7 cellular contexts compared by ENCODE assay signal in genomic region chr19:45499196-45500180, GRCh38. TPM values are rescaled to one million over a fixed set of nuclear protein-coding genes. Genes with fewer than 3 reads are reported as not detected.
A peak's percentile ranks its signal among the peaks of the same experiment; 100 is the strongest.
DNase-seq lines count a peak whose midpoint lies in the region; ATAC-seq, FAIRE-seq and TF ChIP-seq lines count a peak whose summit lies in the region.
"Had no signal": no experiment of that assay in that cellular context is flagged by ENCODE, and none has a peak within 500 bp of the region (broad histone marks: within the 10 kb centered on the region; RNA-seq: fewer than 3 reads in every experiment).

No MANE protein-coding gene starts in this region.

- no peaks in the 10 kb centered on the region for H3K9me3 ChIP-seq in T-helper 17 cell (ENCODE audit: control insufficient read depth, low read length, poor library complexity, severe bottlenecking)
- H3K9me3 ChIP-seq in esophagus muscularis mucosa, result no peaks in the 10 kb centered on the region

- ATAC-seq in T-helper 17 cell (peak; percentile 19), GM21367 (IDR thresholded peaks at IDR 0.05; ENCODE audit: unreplicated experiment) (no peak)
- ATAC-seq: Panc1 had no signal

- DNase-seq in GM19239 (ENCODE audit: insufficient read length, low spot score), result no peak
- DNase-seq in T-helper 17 cell, result peak; percentile 35 to 59 (median 48)
- DNase-seq in esophagus muscularis mucosa (ENCODE audit: extremely low spot score), result no peak
- DNase-seq in stimulated activated CD4-positive, alpha-beta T cell treated with anti-CD3 and anti-CD28 coated beads, Interleukin-4, amount 100 ng/mL, for 4 hours, result peak; percentile 56 to 76
- DNase-seq in D341Med (ENCODE audit: low spot score), result no peak

- H3K27ac Mint-ChIP-seq in T-helper 17 cell, result peak overlapping the region; percentile 34

- no peak for TF ChIP-seq CTCF in esophagus muscularis mucosa (IDR thresholded peaks at IDR 0.05)

- peaks cover 33% of the 10 kb centered on the region for H3K4me1 Mint-ChIP-seq in T-helper 17 cell

- peak overlapping the region; percentile 61 for H3K4me3 Mint-ChIP-seq in T-helper 17 cell

- H3K27me3 Mint-ChIP-seq in T-helper 17 cell, result peaks cover 4% of the 10 kb centered on the region

- no peak for TF ChIP-seq EP300 in esophagus muscularis mucosa (IDR thresholded peaks at IDR 0.05)

- H3K4me1 ChIP-seq in esophagus muscularis mucosa, result peaks cover 30 to 45% (median 40%) of the 10 kb centered on the region in 4 donors

- FAIRE-seq in GM19239 (lab: Jason Lieb, UNC), result peak; percentile 89

- H3K27ac ChIP-seq in esophagus muscularis mucosa (replicated peaks in 1 of 4), result no peak overlapping the region

- H3K36me3 Mint-ChIP-seq in T-helper 17 cell (ENCODE audit: low read depth), result peaks cover 2% of the 10 kb centered on the region

- peak overlapping the region; percentile 18 to 48 (median 32) for H3K4me3 ChIP-seq in esophagus muscularis mucosa

- WGBS in esophagus muscularis mucosa, result 10% methylated on average over 35 of the region's 37 CpGs

- TF ChIP-seq POLR2A in esophagus muscularis mucosa (IDR thresholded peaks at IDR 0.05; ENCODE audit: low read depth), result no peak

- intact Hi-C loops in esophagus muscularis mucosa (cut with DNase I), result no loop called here

- H3K27me3 ChIP-seq in esophagus muscularis mucosa, result peaks cover 0 to 37% (median 4%) of the 10 kb centered on the region in 4 donors

- H3K36me3 ChIP-seq in esophagus muscularis mucosa, result no peaks in the 10 kb centered on the region

RNA-seq across cellular contexts. Expression of gene PPM1N, which starts 1.2 kb away (rescaled TPM):
- total RNA-seq in T-helper 17 cell, result 1 to 10 TPM; 3.8 to 8.5 TPM
- 1 to 10 TPM; 1.6 to 3.8 (median 3.0) TPM for total RNA-seq in esophagus muscularis mucosa

RNA-seq across cellular contexts. Expression of gene RTN2, which starts 2.6 kb away (rescaled TPM):
- total RNA-seq in T-helper 17 cell, result 1 to 10 TPM; 2.3 to 6.2 TPM
- 10 to 100 TPM in 3 of 4 donors, 1 to 10 TPM in 1; 7.0 to 23.6 (median 17.2) TPM for total RNA-seq in esophagus muscularis mucosa

RNA-seq across cellular contexts. Expression of gene VASP, which starts 7.8 kb away (rescaled TPM):
- 100 to 1,000 TPM in 1 of 2 donors, 10 to 100 TPM in 1; 99.7 to 101 TPM for total RNA-seq in T-helper 17 cell
- total RNA-seq in esophagus muscularis mucosa, result 100 to 1,000 TPM; 172 to 321 (median 210) TPM

RNA-seq across cellular contexts. Expression of gene FOSB, which starts 31.7 kb away (rescaled TPM):
- total RNA-seq in T-helper 17 cell, result 1,000 to 10,000 TPM in 1 of 2 donors, 100 to 1,000 TPM in 1; 967 to 2,209 TPM
- 10 to 100 TPM in 2 of 4 donors, 1 to 10 TPM in 2; 2.2 to 25.2 (median 6.9) TPM for total RNA-seq in esophagus muscularis mucosa

Comparison
In these comparisons a context has a peak if more than half of its experiments do, and no peak if none do; other contexts are left out.
1. DNase-seq: peak in T-helper 17 cell (3 of 3) and stimulated activated CD4-positive, alpha-beta T cell treated with anti-CD3 and anti-CD28 coated beads, Interleukin-4, amount 100 ng/mL, for 4 hours (2 of 2); none in GM19239 (single experiment), esophagus muscularis mucosa (single experiment) and D341Med (single experiment).